ENCODE assay signal across 9 cellular contexts in the genomic region with DNA sequence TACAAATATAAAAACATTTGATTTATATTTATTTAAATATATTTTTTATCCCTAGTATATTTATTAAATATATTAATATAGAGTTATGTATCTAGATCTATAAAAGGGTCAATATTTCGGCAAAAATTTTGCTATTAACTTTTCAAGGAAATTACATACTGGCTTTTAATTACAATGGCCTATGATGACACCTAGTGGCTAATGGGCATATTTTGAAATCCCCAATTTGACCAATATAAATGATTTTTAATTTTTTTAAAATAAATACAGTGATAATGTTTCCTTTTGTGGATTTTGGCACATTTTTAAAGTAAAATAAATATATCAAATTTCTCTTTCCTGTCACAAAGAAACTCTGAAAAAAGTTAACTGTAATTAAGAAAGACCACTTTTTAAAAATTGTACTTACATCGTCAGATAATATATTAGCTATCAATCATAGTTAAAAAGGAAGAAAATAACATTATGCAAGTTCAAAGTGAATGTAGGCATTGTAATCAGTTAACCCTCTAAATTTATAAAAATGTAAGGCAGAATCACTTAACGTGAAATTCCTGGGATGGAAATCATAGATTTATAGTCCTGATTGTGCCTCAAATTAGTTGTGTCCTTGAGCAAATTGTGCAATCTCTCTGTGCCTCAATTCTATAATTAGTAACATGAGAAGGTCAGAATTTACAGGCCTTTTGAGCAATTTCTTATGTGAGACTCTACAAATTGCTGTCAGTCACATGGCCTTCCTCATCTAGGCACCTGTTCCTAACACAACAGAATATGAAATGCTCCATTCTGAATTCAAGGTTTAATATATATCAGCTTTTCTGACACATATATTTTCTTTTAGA. TPM values are rescaled to one million over a fixed set of nuclear protein-coding genes. Genes with fewer than 3 reads are reported as not detected.
DNase-seq lines count a peak whose midpoint lies in the region; ATAC-seq lines count a peak whose summit lies in the region.
"Had no signal": no experiment of that assay in that cellular context is flagged by ENCODE, and none has a peak within 500 bp of the region (broad histone marks: within the 10 kb centered on the region; RNA-seq: fewer than 3 reads in every experiment).

No MANE protein-coding gene starts in this region.

- DNase-seq in DMS53 (lab: John Stamatoyannopoulos, UW) = peak; percentile 59
- peak; percentile 36 for DNase-seq in M059J (ENCODE audit: low read depth)
- DNase-seq in astrocyte of the hippocampus (ENCODE audit: low read depth, low spot score) = peak; percentile 20
- DNase-seq in medulla oblongata (ENCODE audit: extremely low spot score) = peak; percentile 46
- no peak for DNase-seq in GF-D8 (lab: John Stamatoyannopoulos, UW)
- DNase-seq in NCI-H1436 treated with DMSO at 0.1 percent for 48 hours (lab: John Stamatoyannopoulos, UW) = no peak

- ATAC-seq in GM21825 (IDR thresholded peaks at IDR 0.05; ENCODE audit: unreplicated experiment) (no peak), GM21515 (IDR thresholded peaks at IDR 0.05; ENCODE audit: unreplicated experiment) (no peak)
- ATAC-seq: mucosa of descending colon had no signal

RNA-seq across cellular contexts. Expression of a gene that starts 25.6 kb away (rescaled TPM):
- total RNA-seq in M059J (2014; rRNA removed; shearing (Covaris generic)) = 0.20 TPM in 1 of 2 replicates, not detected in the other

RNA-seq across cellular contexts. Expression of a gene that starts 34.8 kb away (rescaled TPM):
- total RNA-seq in M059J (2014; rRNA removed; shearing (Covaris generic)) = not detected in 2 replicates

Comparison
In these comparisons a context has a peak if more than half of its experiments do, and no peak if none do; other contexts are left out.
1. DNase-seq: peak in DMS53 (single experiment), M059J (single experiment), astrocyte of the hippocampus (single experiment) and medulla oblongata (single experiment); none in GF-D8 (single experiment) and NCI-H1436 treated with DMSO at 0.1 percent for 48 hours (single experiment).